8 cellular contexts compared by ENCODE assay signal in genomic region chr1:246629030-246629429, GRCh38.
DNase-seq lines count a peak whose midpoint lies in the region; ATAC-seq and TF ChIP-seq lines count a peak whose summit lies in the region.

No MANE protein-coding gene starts in this region.

- H3K36me3 Mint-ChIP-seq in T-helper 2 cell treated with Interferon-gamma antibody and Interleukin-4, amounts not matched to agents 5 μg/mL and 100 μg/mL, for 36 hours (ENCODE audit: low read depth): peaks cover 26% of the 10 kb centered on the region

- H3K9me3 ChIP-seq in body of pancreas: no peaks in the 10 kb centered on the region

- H3K9me3 Mint-ChIP-seq in T-helper 2 cell treated with Interferon-gamma antibody and Interleukin-4, amounts not matched to agents 5 μg/mL and 100 μg/mL, for 36 hours: no peaks in the 10 kb centered on the region

- no peak for TF ChIP-seq POLR2A in body of pancreas (IDR thresholded peaks at IDR 0.05)

- no peaks in the 10 kb centered on the region for H3K4me1 Mint-ChIP-seq in T-helper 2 cell treated with Interferon-gamma antibody and Interleukin-4, amounts not matched to agents 5 μg/mL and 100 μg/mL, for 36 hours (ENCODE audit: low read depth)

- no peaks in the 10 kb centered on the region for H3K27me3 ChIP-seq in body of pancreas

- 80 to 81% methylated on average over 2 of the region's 2 CpGs for WGBS in body of pancreas, 2 donors

- no peak overlapping the region for H3K4me3 Mint-ChIP-seq in T-helper 2 cell treated with Interferon-gamma antibody and Interleukin-4, amounts not matched to agents 5 μg/mL and 100 μg/mL, for 36 hours

- peaks cover 0 to 4% of the 10 kb centered on the region in 2 donors for H3K36me3 ChIP-seq in body of pancreas (replicated peaks in 1 of 2; ENCODE audit: insufficient read depth in 1 of 2, low read depth in 2 of 2)

- no peaks in the 10 kb centered on the region for H3K27me3 Mint-ChIP-seq in T-helper 2 cell treated with Interferon-gamma antibody and Interleukin-4, amounts not matched to agents 5 μg/mL and 100 μg/mL, for 36 hours (ENCODE audit: low read depth)

- DNase-seq in GM12864 (ENCODE audit: low read depth) (peak; percentile 74), GM19240 (ENCODE audit: insufficient read length, low spot score) (peak; percentile 44), body of pancreas (no peak), hippocampal formation (lab: John Stamatoyannopoulos, UW) (no peak), OCI-M2 (lab: John Stamatoyannopoulos, UW; ENCODE audit: unreplicated experiment) (no peak)
- no peak for DNase-seq in T-helper 2 cell treated with Interferon-gamma antibody and Interleukin-4, amounts not matched to agents 5 μg/mL and 100 μg/mL, for 36 hours (ENCODE audit: low spot score)

- intact Hi-C loops in body of pancreas (cut with DNase I): no loop called here

- H3K4me1 ChIP-seq in body of pancreas: no peaks in the 10 kb centered on the region

- no peak overlapping the region for H3K27ac ChIP-seq in body of pancreas

- no peak overlapping the region for H3K4me3 ChIP-seq in GM12864 (ENCODE audit: low read depth, low read length)
- H3K4me3 ChIP-seq in body of pancreas: no peak overlapping the region

- ATAC-seq in HG02759 (IDR thresholded peaks at IDR 0.05; ENCODE audit: unreplicated experiment): peak; percentile 97
- ATAC-seq in HG03520 (IDR thresholded peaks at IDR 0.05; ENCODE audit: unreplicated experiment): peak; percentile 91
- no peak for ATAC-seq in body of pancreas

- TF ChIP-seq CTCF in GM12864 (IDR thresholded peaks at IDR 0.05; ENCODE audit: low read depth, low read length, missing control alignments) (no peak), body of pancreas (IDR thresholded peaks at IDR 0.05) (no peak)

- no peak overlapping the region for H3K27ac Mint-ChIP-seq in T-helper 2 cell treated with Interferon-gamma antibody and Interleukin-4, amounts not matched to agents 5 μg/mL and 100 μg/mL, for 36 hours

Comparison
In these comparisons a context has a peak if more than half of its experiments do, and no peak if none do; other contexts are left out.
1. DNase-seq: peak in GM12864 (single experiment) and GM19240 (single experiment); none in body of pancreas (0 of 4), hippocampal formation (0 of 2), OCI-M2 (single experiment) and T-helper 2 cell treated with Interferon-gamma antibody and Interleukin-4, amounts not matched to agents 5 μg/mL and 100 μg/mL, for 36 hours (single experiment).